In the genomic region with DNA sequence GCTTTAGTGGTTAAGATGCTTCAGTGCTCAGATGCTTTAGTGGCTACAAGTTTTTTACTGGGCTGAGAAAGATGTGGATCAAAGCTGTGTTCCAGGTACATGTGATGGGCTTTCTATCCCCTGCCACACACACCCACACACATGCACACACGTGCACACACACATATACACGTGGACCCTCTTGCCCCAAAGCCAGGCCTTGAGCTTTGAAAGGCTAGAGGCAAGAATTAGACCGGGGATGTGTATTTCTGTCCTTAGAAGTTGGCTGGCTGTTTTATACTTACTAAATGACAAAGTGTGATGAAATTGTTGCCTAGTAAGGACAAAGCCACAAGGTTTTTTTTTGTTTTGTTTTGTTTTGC, we compare ENCODE assay signal across 17 cellular contexts.
"Had no signal": no experiment of that assay in that cellular context is flagged by ENCODE, and none has a peak within 500 bp of the region (broad histone marks: within the 10 kb centered on the region; RNA-seq: fewer than 3 reads in every experiment).

No MANE protein-coding gene starts in this region.

- H3K4me3 ChIP-seq: esophagus squamous epithelium, hepatocyte, ovary, spleen, thoracic aorta had no signal

- H3K27me3 Mint-ChIP-seq: natural killer cell treated with Interleukin-12 subunit alpha and Interleukin-12 subunit beta and Interleukin-15 and Interleukin-18, amount 100 ng/mL, for 72 hours had no signal

- DNase-seq: activated CD4-positive, alpha-beta T cell treated with anti-CD3 and anti-CD28 coated beads, Interleukin-2, amount 50 U/mL, for 48 hours; activated gamma-delta T cell treated with Interleukin-2 at 50 U/mL for 16 hours; effector memory CD8-positive, alpha-beta T cell; esophagus squamous epithelium; left cardiac atrium; ovary; spleen; stimulated activated CD4-positive, alpha-beta T cell treated with anti-CD3 and anti-CD28 coated beads, Interleukin-4, amount 100 ng/mL, for 4 hours; SW 1271 had no signal

- H3K27me3 ChIP-seq: esophagus squamous epithelium, hepatocyte, ovary had no signal

- H3K4me1 ChIP-seq: spleen had no signal

- H3K79me2 ChIP-seq: hepatocyte had no signal

- H3K9me3 Mint-ChIP-seq: activated naive CD4-positive, alpha-beta T cell treated with anti-CD3 and anti-CD28 coated beads, Interleukin-2, amount 50 U/mL, for 72 hours; activated T-helper 1 cell treated with anti-CD3 and anti-CD28 coated beads, Interleukin-12 subunit alpha, Interleukin-12 subunit beta, Interleukin-2, Interleukin-4 antibody, amounts not matched to agents 30 ng/mL and 10 ng/mL and 1 ng/mL, durations not matched to agents 14 hours and 24 hours and 36 hours; brain; effector memory CD8-positive, alpha-beta T cell; natural killer cell treated with Interleukin-12 subunit alpha and Interleukin-12 subunit beta and Interleukin-15 and Interleukin-18, amount 100 ng/mL, for 72 hours; stimulated activated memory B cell treated with anti-CD40 and anti-IgM and Interleukin-4, amounts not matched to agents 10 μg/mL and 1 μg/mL and 100 μg/mL, for 72 hours; T-helper 2 cell treated with Interferon-gamma antibody and Interleukin-4, amounts not matched to agents 5 μg/mL and 100 μg/mL, for 36 hours had no signal

- H2AFZ ChIP-seq: hepatocyte had no signal

- H3K36me3 Mint-ChIP-seq: activated naive CD4-positive, alpha-beta T cell treated with anti-CD3 and anti-CD28 coated beads, Interleukin-2, amount 50 U/mL, for 72 hours; brain; natural killer cell treated with Interleukin-12 subunit alpha and Interleukin-12 subunit beta and Interleukin-15 and Interleukin-18, amount 100 ng/mL, for 72 hours; stimulated activated memory B cell treated with anti-CD40 and anti-IgM and Interleukin-4, amounts not matched to agents 10 μg/mL and 1 μg/mL and 100 μg/mL, for 72 hours had no signal

- H3K27ac Mint-ChIP-seq: activated naive CD4-positive, alpha-beta T cell treated with anti-CD3 and anti-CD28 coated beads, Interleukin-2, amount 50 U/mL, for 72 hours; activated T-helper 1 cell treated with anti-CD3 and anti-CD28 coated beads, Interleukin-12 subunit alpha, Interleukin-12 subunit beta, Interleukin-2, Interleukin-4 antibody, amounts not matched to agents 30 ng/mL and 10 ng/mL and 1 ng/mL, durations not matched to agents 14 hours and 24 hours and 36 hours; effector memory CD8-positive, alpha-beta T cell; natural killer cell treated with Interleukin-12 subunit alpha and Interleukin-12 subunit beta and Interleukin-15 and Interleukin-18, amount 100 ng/mL, for 72 hours; stimulated activated memory B cell treated with anti-CD40 and anti-IgM and Interleukin-4, amounts not matched to agents 10 μg/mL and 1 μg/mL and 100 μg/mL, for 72 hours; T-helper 2 cell treated with Interferon-gamma antibody and Interleukin-4, amounts not matched to agents 5 μg/mL and 100 μg/mL, for 36 hours had no signal

- H3K4me3 Mint-ChIP-seq: activated T-helper 1 cell treated with anti-CD3 and anti-CD28 coated beads, Interleukin-12 subunit alpha, Interleukin-12 subunit beta, Interleukin-2, Interleukin-4 antibody, amounts not matched to agents 30 ng/mL and 10 ng/mL and 1 ng/mL, durations not matched to agents 14 hours and 24 hours and 36 hours; brain; effector memory CD8-positive, alpha-beta T cell; natural killer cell treated with Interleukin-12 subunit alpha and Interleukin-12 subunit beta and Interleukin-15 and Interleukin-18, amount 100 ng/mL, for 72 hours; stimulated activated memory B cell treated with anti-CD40 and anti-IgM and Interleukin-4, amounts not matched to agents 10 μg/mL and 1 μg/mL and 100 μg/mL, for 72 hours; T-helper 2 cell treated with Interferon-gamma antibody and Interleukin-4, amounts not matched to agents 5 μg/mL and 100 μg/mL, for 36 hours had no signal

- H3K9me3 ChIP-seq: esophagus squamous epithelium, ovary, spleen, thoracic aorta had no signal

- H3K4me1 Mint-ChIP-seq: stimulated activated memory B cell treated with anti-CD40 and anti-IgM and Interleukin-4, amounts not matched to agents 10 μg/mL and 1 μg/mL and 100 μg/mL, for 72 hours had no signal

- H3K4me2 ChIP-seq: hepatocyte had no signal

- H3K36me3 ChIP-seq: esophagus squamous epithelium, ovary, spleen, thoracic aorta had no signal

- H3K27ac ChIP-seq: esophagus squamous epithelium, hepatocyte, ovary, spleen had no signal

- ATAC-seq: activated naive CD4-positive, alpha-beta T cell treated with anti-CD3 and anti-CD28 coated beads, Interleukin-2, amount 50 U/mL, for 72 hours; effector memory CD8-positive, alpha-beta T cell; natural killer cell treated with Interleukin-12 subunit alpha and Interleukin-12 subunit beta and Interleukin-15 and Interleukin-18, amount 100 ng/mL, for 72 hours; stimulated activated memory B cell treated with anti-CD40 and anti-IgM and Interleukin-4, amounts not matched to agents 10 μg/mL and 1 μg/mL and 100 μg/mL, for 72 hours had no signal
